ENCODE assay signal across 24 cellular contexts in genomic region chr11:44388828-44389645, GRCh38.
A peak's percentile ranks its signal among the peaks of the same experiment; 100 is the strongest.
DNase-seq lines count a peak whose midpoint lies in the region; FAIRE-seq and TF ChIP-seq lines count a peak whose summit lies in the region.
"Had no signal": no experiment of that assay in that cellular context is flagged by ENCODE, and none has a peak within 500 bp of the region (broad histone marks: within the 10 kb centered on the region; RNA-seq: fewer than 3 reads in every experiment).

No MANE protein-coding gene starts in this region.

- FAIRE-seq in H1 (lab: Jason Lieb, UNC): peak; percentile 79
- FAIRE-seq: urothelium cell line had no signal

- H2BK20ac ChIP-seq in H1 (ENCODE audit: low read length): no peak overlapping the region

- peak overlapping the region; percentile 26 for H2BK120ac ChIP-seq in H1 (replicated peaks; ENCODE audit: low read depth, low read length)

- H2BK12ac ChIP-seq in H1 (ENCODE audit: low read depth, low read length): peak overlapping the region; percentile 63; the same call in 1 of the 2 replicates

- peak overlapping the region; percentile 92 for H2AFZ ChIP-seq in H1 (ENCODE audit: low read length)
- H2AFZ ChIP-seq in neural progenitor cell (replicated peaks): peak overlapping the region; percentile 97

- WGBS in H1 (ENCODE audit: extremely low coverage in 1 of 2, insufficient coverage in 1 of 2, insufficient read length in 1 of 2, insufficient replicate concordance in 2 of 2, low coverage in 1 of 2, low lambda C conversion rate in 2 of 2, missing lambda C conversion rate in 1 of 2), 2 experiments: 33% methylated on average over 10 of the region's 10 CpGs; no CpG with 5 or more reads in 1 of the 2 experiments

- no peak overlapping the region for H3K23ac ChIP-seq in H1 (ENCODE audit: insufficient read length)

- H3F3A ChIP-seq in neural progenitor cell (ENCODE audit: low read depth): peaks cover 9% of the 10 kb centered on the region

- H3K4me2 ChIP-seq in BLaER1 treated with 17β-estradiol and CSF1 and Interleukin-3, amounts not matched to agents 10 nM and 100 nM: peak overlapping the region in 10 of 11 experiments; percentile 22 to 68 (median 55); a peak in 17 of 22 replicates
- H3K4me2 ChIP-seq in H1 (ENCODE audit: insufficient read depth in 1 of 2, low read depth in 2 of 2, low read length in 2 of 2) (peak overlapping the region; percentile 61 to 79), neural progenitor cell (peak overlapping the region; percentile 66)

- H3K27me3 ChIP-seq in BLaER1 treated with 17β-estradiol and CSF1 and Interleukin-3, amounts not matched to agents 10 nM and 100 nM: no peaks in the 10 kb centered on the region
- H3K27me3 ChIP-seq in HUES48 (ENCODE audit: control insufficient read depth, insufficient read depth, low read length) (no peaks in the 10 kb centered on the region), H1 (replicated peaks in 1 of 4; ENCODE audit: control insufficient read depth in 3 of 4, extremely low read depth in 1 of 4, insufficient read depth in 3 of 4, low read length in 3 of 4) (no peaks in the 10 kb centered on the region; a peak in 1 of 7 replicates), neural progenitor cell (no peaks in the 10 kb centered on the region)

- TF ChIP-seq RAD21 in H1 (IDR thresholded peaks at IDR 0.05 in 1 of 2, conservative IDR thresholded peaks at IDR 0.05 in 1 of 2; ENCODE audit: low read depth in 2 of 2, low read length in 2 of 2): no peak

- no peak overlapping the region for H3K4ac ChIP-seq in H1 (replicated peaks; ENCODE audit: insufficient read length, low read depth, low read length)

- peak overlapping the region; percentile 92 for H4K91ac ChIP-seq in H1 (replicated peaks; ENCODE audit: insufficient read length, low read length)

- H3K27ac Mint-ChIP-seq in neural progenitor cell (no peak overlapping the region), progenitor cell of endocrine pancreas (no peak overlapping the region)
- H3K27ac Mint-ChIP-seq: activated CD4-positive, alpha-beta T cell treated with anti-CD3 and anti-CD28 coated beads, Interleukin-2, amount 10 ng/mL, durations not matched to agents 24 days and 14 days; activated CD8-positive, alpha-beta memory T cell treated with anti-CD3 and anti-CD28 coated beads, Interleukin-2, amount 10 ng/mL, durations not matched to agents 7 days and 5 days; CD8-positive, alpha-beta T cell had no signal

- H2AK5ac ChIP-seq in H1 (ENCODE audit: low read depth, low read length): no peak overlapping the region

- H3K4me3 Mint-ChIP-seq in neural progenitor cell: no peak overlapping the region
- H3K4me3 Mint-ChIP-seq in progenitor cell of endocrine pancreas (ENCODE audit: low read depth): no peak overlapping the region
- H3K4me3 Mint-ChIP-seq: activated CD4-positive, alpha-beta T cell treated with anti-CD3 and anti-CD28 coated beads, Interleukin-2, amount 10 ng/mL, durations not matched to agents 24 days and 14 days; activated CD8-positive, alpha-beta memory T cell treated with anti-CD3 and anti-CD28 coated beads, Interleukin-2, amount 10 ng/mL, durations not matched to agents 7 days and 5 days; CD8-positive, alpha-beta T cell; nephron had no signal

- no peak overlapping the region for H4K5ac ChIP-seq in H1 (ENCODE audit: insufficient read length, low read depth, low read length)

- TF ChIP-seq CTCF in H1 (IDR thresholded peaks at IDR 0.05; ENCODE audit: control extremely low read depth in 1 of 3, insufficient read depth in 1 of 3, low read depth in 1 of 3, low read length in 3 of 3): no peak
- TF ChIP-seq CTCF in neural progenitor cell (IDR thresholded peaks at IDR 0.05): no peak
- no peak for TF ChIP-seq CTCF in progenitor cell of endocrine pancreas (IDR thresholded peaks at IDR 0.05; ENCODE audit: unreplicated experiment)

- H2BK15ac ChIP-seq in H1 (ENCODE audit: low read length): no peak overlapping the region

- H3K14ac ChIP-seq in H1 (ENCODE audit: insufficient read length): no peak overlapping the region

- H4K20me1 ChIP-seq in BLaER1 treated with 17β-estradiol and CSF1 and Interleukin-3, amounts not matched to agents 10 nM and 100 nM: no peaks in the 10 kb centered on the region
- H4K20me1 ChIP-seq in H1 (replicated peaks in 1 of 2; ENCODE audit: control insufficient read depth in 1 of 2, insufficient read depth in 2 of 2, low read length in 2 of 2) (no peaks in the 10 kb centered on the region), neural progenitor cell (ENCODE audit: low read depth) (no peaks in the 10 kb centered on the region)

- H3K36me3 Mint-ChIP-seq in neural progenitor cell (no peaks in the 10 kb centered on the region), progenitor cell of endocrine pancreas (ENCODE audit: insufficient read depth) (no peaks in the 10 kb centered on the region)
- H3K36me3 Mint-ChIP-seq: activated CD8-positive, alpha-beta memory T cell treated with anti-CD3 and anti-CD28 coated beads, Interleukin-2, amount 10 ng/mL, durations not matched to agents 7 days and 5 days; CD8-positive, alpha-beta T cell had no signal

- H3K27me3 Mint-ChIP-seq in neural progenitor cell (ENCODE audit: insufficient read depth, low read depth): peaks cover 5% of the 10 kb centered on the region
- peaks cover 18% of the 10 kb centered on the region for H3K27me3 Mint-ChIP-seq in progenitor cell of endocrine pancreas

- no peak for TF ChIP-seq POLR2A in H1 (IDR thresholded peaks at IDR 0.05; ENCODE audit: control extremely low read depth in 1 of 2, low read depth in 2 of 2, low read length in 2 of 2)

- no peak overlapping the region for H3K56ac ChIP-seq in H1 (replicated peaks; ENCODE audit: insufficient read length, low read depth, low read length)

- no peak for TF ChIP-seq EP300 in H1 (IDR thresholded peaks at IDR 0.05; ENCODE audit: borderline replicate concordance in 1 of 2, low read depth in 2 of 2, low read length in 2 of 2)

- H3K4me3 ChIP-seq in BLaER1 treated with 17β-estradiol and CSF1 and Interleukin-3, amounts not matched to agents 10 nM and 100 nM: peak overlapping the region in 1 of 10 experiments; percentile 24; a peak in 2 of 20 replicates
- H3K4me3 ChIP-seq in HUES48 (ENCODE audit: low read depth, low read length) (0 out of 2 replicates have a peak overlapping the region, but pooled peaks have one; percentile 18), H1 (ENCODE audit: extremely low read depth in 1 of 4, insufficient read depth in 2 of 4, low read depth in 3 of 4, low read length in 4 of 4) (peak overlapping the region in 3 of 4 experiments; percentile 2 to 45 (median 23); a peak in 5 of 8 replicates), neural progenitor cell (peak overlapping the region; percentile 12)
- H3K4me3 ChIP-seq: left lung had no signal

- peaks cover 28% of the 10 kb centered on the region for H3K9me3 Mint-ChIP-seq in neural progenitor cell
- H3K9me3 Mint-ChIP-seq in progenitor cell of endocrine pancreas (ENCODE audit: low read depth): peaks cover 9% of the 10 kb centered on the region

- peak overlapping the region in 3 of 11 experiments; percentile 12 to 43 (median 13); a peak in 5 of 22 replicates for H3K9ac ChIP-seq in BLaER1 treated with 17β-estradiol and CSF1 and Interleukin-3, amounts not matched to agents 10 nM and 100 nM
- no peak overlapping the region for H3K9ac ChIP-seq in HUES48 (ENCODE audit: low read depth, low read length)
- no peak overlapping the region; a peak in 2 of 7 replicates for H3K9ac ChIP-seq in H1 (replicated peaks in 1 of 4; ENCODE audit: extremely low read depth in 1 of 4, low read depth in 3 of 4, low read length in 3 of 4)
- H3K9ac ChIP-seq in neural progenitor cell: no peak overlapping the region

- H3K27ac ChIP-seq in BLaER1 treated with 17β-estradiol and CSF1 and Interleukin-3, amounts not matched to agents 10 nM and 100 nM: peak overlapping the region in 9 of 11 experiments; percentile 1 to 42 (median 31); a peak in 13 of 22 replicates
- H3K27ac ChIP-seq in HUES48 (ENCODE audit: low read depth, low read length): peak overlapping the region; percentile 5
- H3K27ac ChIP-seq in H1 (ENCODE audit: low read depth, low read length): no peak overlapping the region
- peak overlapping the region; percentile 33 for H3K27ac ChIP-seq in neural progenitor cell
- H3K27ac ChIP-seq: left lung had no signal

- H3K36me3 ChIP-seq in BLaER1 treated with 17β-estradiol and CSF1 and Interleukin-3, amounts not matched to agents 10 nM and 100 nM: 0 out of 22 replicates have a peak, but pooled peaks cover 0 to 2% (median 0%) of the 10 kb centered on the region in 11 experiments
- H3K36me3 ChIP-seq in HUES48 (ENCODE audit: control insufficient read depth, insufficient read depth, low read length): no peaks in the 10 kb centered on the region
- H3K36me3 ChIP-seq in H1 (ENCODE audit: control insufficient read depth in 2 of 4, insufficient read depth in 4 of 4, low read length in 3 of 4): no peaks in the 10 kb centered on the region
- H3K36me3 ChIP-seq in neural progenitor cell: no peaks in the 10 kb centered on the region
- H3K36me3 ChIP-seq: left lung had no signal

- H4K8ac ChIP-seq in H1 (ENCODE audit: extremely low read depth, insufficient read depth, low read length): no peak overlapping the region

- H3K23me2 ChIP-seq in H1 (ENCODE audit: low read depth, low read length): 0 out of 2 replicates have a peak, but pooled peaks cover 8% of the 10 kb centered on the region

- H2BK5ac ChIP-seq in H1 (ENCODE audit: low read depth, low read length): 0 out of 2 replicates have a peak overlapping the region, but pooled peaks have one; percentile 60

- H3K4me1 Mint-ChIP-seq in neural progenitor cell (peaks cover 12% of the 10 kb centered on the region), progenitor cell of endocrine pancreas (ENCODE audit: low read depth) (no peaks in the 10 kb centered on the region)
- H3K4me1 Mint-ChIP-seq: activated CD4-positive, alpha-beta T cell treated with anti-CD3 and anti-CD28 coated beads, Interleukin-2, amount 10 ng/mL, durations not matched to agents 24 days and 14 days; activated CD8-positive, alpha-beta memory T cell treated with anti-CD3 and anti-CD28 coated beads, Interleukin-2, amount 10 ng/mL, durations not matched to agents 7 days and 5 days had no signal

- H3K4me1 ChIP-seq in BLaER1 treated with 17β-estradiol and CSF1 and Interleukin-3, amounts not matched to agents 10 nM and 100 nM: peaks cover 5 to 44% (median 25%) of the 10 kb centered on the region in 10 experiments; a peak in 18 of 20 replicates
- peaks cover 6% of the 10 kb centered on the region for H3K4me1 ChIP-seq in HUES48 (ENCODE audit: control insufficient read depth, insufficient read depth, low read length)
- H3K4me1 ChIP-seq in H1 (replicated peaks in 1 of 4; ENCODE audit: control insufficient read depth in 3 of 4, insufficient read depth in 4 of 4, low read length in 3 of 4): peaks cover 0 to 3% (median 1%) of the 10 kb centered on the region in 4 experiments; a peak in 4 of 7 replicates
- peaks cover 16% of the 10 kb centered on the region for H3K4me1 ChIP-seq in neural progenitor cell
- H3K4me1 ChIP-seq: left lung had no signal

- H3K18ac ChIP-seq in H1 (ENCODE audit: extremely low read depth, low read length): no peak overlapping the region; the same call in 1 of the 2 replicates

- H3K79me1 ChIP-seq in H1 (ENCODE audit: low read depth, low read length): no peaks in the 10 kb centered on the region

- CTCF ChIA-PET in H1 (lab: Charles Lee; ENCODE audit: partially characterized antibody): interaction anchor here (1.1 to 1.2 kb wide), 2 partner anchors 15 to 39 kb away, joined by 3 to 4 read pairs; no protein-coding TSS in a partner anchor

- H3K9me3 ChIP-seq in BLaER1 treated with 17β-estradiol and CSF1 and Interleukin-3, amounts not matched to agents 10 nM and 100 nM (replicated peaks in 1 of 11): peaks cover 9 to 14% (median 10%) of the 10 kb centered on the region in 11 experiments
- H3K9me3 ChIP-seq in HUES48 (ENCODE audit: control insufficient read depth, insufficient read depth, low read length) (peaks cover 4% of the 10 kb centered on the region; the same call in 1 of the 2 replicates), H1 (ENCODE audit: insufficient read depth in 2 of 2, low read depth in 1 of 2, low read length in 1 of 2) (peaks cover 6 to 7% of the 10 kb centered on the region in 2 experiments; a peak in 3 of 4 replicates), neural progenitor cell (ENCODE audit: low read depth) (no peaks in the 10 kb centered on the region)

- POLR2A ChIA-PET in H1 (lab: Charles Lee; ENCODE audit: partially characterized antibody): no interaction called here

- DNase-seq in H1 (ENCODE audit: low read depth in 1 of 2, low spot score in 2 of 2) (peak in 1 of 2 experiments; percentile 48), neural progenitor cell (ENCODE audit: low spot score) (peak; percentile 39), T-helper 2 cell (no peak), mucosa of gallbladder (ENCODE audit: low spot score) (no peak), progenitor cell of endocrine pancreas (ENCODE audit: low spot score, unreplicated experiment) (no peak)
- DNase-seq: activated CD4-positive, alpha-beta T cell treated with anti-CD3 and anti-CD28 coated beads, Interleukin-2, amount 10 ng/mL, durations not matched to agents 24 days and 14 days; activated CD8-positive, alpha-beta memory T cell treated with anti-CD3 and anti-CD28 coated beads, Interleukin-2, amount 10 ng/mL, durations not matched to agents 7 days and 5 days; activated naive CD4-positive, alpha-beta T cell treated with anti-CD3 and anti-CD28 coated beads, Interleukin-2, amount 50 U/mL, for 16 hours; CD8-positive, alpha-beta T cell; effector CD8-positive, alpha-beta T cell; GF-D8; Kasumi-1; left lung; NCI-H1092; NCI-H1930; NCI-H82; PC-3; Right ventricle myocardium superior; substantia nigra; SW 1271 had no signal

- H3K79me2 ChIP-seq in H1 (ENCODE audit: control insufficient read depth in 1 of 2, insufficient read depth in 2 of 2, low read length in 2 of 2) (no peaks in the 10 kb centered on the region), neural progenitor cell (ENCODE audit: low read depth) (no peaks in the 10 kb centered on the region)
